11 cellular contexts compared by ENCODE assay signal in genomic region chr21:37829447-37829846, GRCh38.
A peak's percentile ranks its signal among the peaks of the same experiment; 100 is the strongest.
DNase-seq lines count a peak whose midpoint lies in the region; ATAC-seq and TF ChIP-seq lines count a peak whose summit lies in the region.
"Had no signal": no experiment of that assay in that cellular context is flagged by ENCODE, and none has a peak within 500 bp of the region (broad histone marks: within the 10 kb centered on the region; RNA-seq: fewer than 3 reads in every experiment).

No MANE protein-coding gene starts in this region.

- H3K4me3 ChIP-seq in epithelial cell of esophagus (ENCODE audit: low read length): no peak overlapping the region
- no peak overlapping the region for H3K4me3 ChIP-seq in PC-9

- no peak overlapping the region for H3K27ac ChIP-seq in PC-9
- H3K27ac ChIP-seq: KMS-11 had no signal

- DNase-seq in NCI-H69 (lab: John Stamatoyannopoulos, UW) (peak; percentile 85), epithelial cell of esophagus (ENCODE audit: low read depth) (peak; percentile 66), renal cortical epithelial cell (ENCODE audit: low read depth) (peak; percentile 76), PC-9 (no peak), hippocampal formation (lab: John Stamatoyannopoulos, UW) (no peak), cerebellar cortex (ENCODE audit: low spot score) (no peak)
- DNase-seq in activated effector memory CD4-positive, alpha-beta T cell treated with Interleukin-2 at 50 U/mL for 16 hours: no peak
- DNase-seq: activated naive CD8-positive, alpha-beta T cell treated with anti-CD3 and anti-CD28 coated beads for 36 hours; H9 had no signal

- no peaks in the 10 kb centered on the region for H4K20me1 ChIP-seq in PC-9 (ENCODE audit: insufficient read depth)

- CTCF ChIA-PET in PC-9 (lab: Charles Lee): no interaction called here

- no peaks in the 10 kb centered on the region for H3K4me1 ChIP-seq in PC-9 (replicated peaks; ENCODE audit: insufficient read depth)

- no peaks in the 10 kb centered on the region for H3K36me3 ChIP-seq in PC-9 (ENCODE audit: low read depth)

- POLR2A ChIA-PET in PC-9 (lab: Charles Lee; ENCODE audit: unreplicated experiment): interaction anchor here (0.6 kb wide), 1 partner anchor 34 kb away, joined by 8 read pairs; no protein-coding TSS in a partner anchor

- H3K9me3 ChIP-seq in PC-9 (ENCODE audit: insufficient read depth, low read depth): no peaks in the 10 kb centered on the region

- ATAC-seq in GM21786 (IDR thresholded peaks at IDR 0.05; ENCODE audit: unreplicated experiment): peak; percentile 60

- H3K79me2 ChIP-seq in PC-9 (ENCODE audit: low read depth): no peaks in the 10 kb centered on the region

- TF ChIP-seq CTCF in epithelial cell of esophagus (IDR thresholded peaks at IDR 0.05; ENCODE audit: insufficient read depth, low read depth, low read length, missing control alignments) (no peak), PC-9 (conservative IDR thresholded peaks at IDR 0.05) (no peak)

- no peaks in the 10 kb centered on the region for H3K9me2 ChIP-seq in PC-9 (ENCODE audit: insufficient read depth)

- BruUV-seq in PC-9 (replicated peaks; lab: Mats Ljungman, UMichigan): no TSS peak

- H3K4me2 ChIP-seq in PC-9: no peak overlapping the region
- H3K4me2 ChIP-seq: KMS-11 had no signal

- H3F3A ChIP-seq in PC-9 (ENCODE audit: insufficient read depth, low read depth): no peaks in the 10 kb centered on the region

- H3K27me3 ChIP-seq in PC-9 (ENCODE audit: insufficient read depth, low read depth): peaks cover 18% of the 10 kb centered on the region

- no peak overlapping the region for H2AFZ ChIP-seq in PC-9

- intact Hi-C loops in PC-9 (cut with micrococcal nuclease; ENCODE audit: unreplicated experiment): no loop called here

Comparison
In these comparisons a context has a peak if more than half of its experiments do, and no peak if none do; other contexts are left out.
1. DNase-seq: peak in NCI-H69 (single experiment), epithelial cell of esophagus (single experiment) and renal cortical epithelial cell (single experiment); none in PC-9 (0 of 2), hippocampal formation (0 of 2), activated effector memory CD4-positive, alpha-beta T cell treated with Interleukin-2 at 50 U/mL for 16 hours (single experiment) and cerebellar cortex (single experiment).